In genomic region chr5:81852277-81853004, GRCh38 we compare ENCODE assay signal across 8 cellular contexts.
A peak's percentile ranks its signal among the peaks of the same experiment; 100 is the strongest.
DNase-seq lines count a peak whose midpoint lies in the region; ATAC-seq and TF ChIP-seq lines count a peak whose summit lies in the region.

No MANE protein-coding gene starts in this region.

- H3K79me2 ChIP-seq in MM.1S (ENCODE audit: low read length): peaks cover 5% of the 10 kb centered on the region; the same call in 1 of the 2 replicates

- H3K27ac ChIP-seq in MM.1S (ENCODE audit: low read length) (peak overlapping the region; percentile 98), WERI-Rb-1 (peak overlapping the region; percentile 73)

- H3K27me3 Mint-ChIP-seq in nephron (ENCODE audit: low read depth): no peaks in the 10 kb centered on the region

- no peak for ATAC-seq in GM21381 (IDR thresholded peaks at IDR 0.05; ENCODE audit: unreplicated experiment)
- no peak for ATAC-seq in HG03460 (IDR thresholded peaks at IDR 0.05; ENCODE audit: unreplicated experiment)
- ATAC-seq in GM21515 (IDR thresholded peaks at IDR 0.05; ENCODE audit: unreplicated experiment): no peak

- H3K4me3 ChIP-seq in MM.1S (ENCODE audit: low read length): peak overlapping the region; percentile 68
- peak overlapping the region; percentile 41 for H3K4me3 ChIP-seq in WERI-Rb-1 (ENCODE audit: low read depth, low read length)

- peak overlapping the region; percentile 88 to 95 (median 89) for H3K4me3 Mint-ChIP-seq in nephron

- peak overlapping the region; percentile 25 for H2AFZ ChIP-seq in MM.1S (ENCODE audit: low read length)

- peak overlapping the region; percentile 91 for H3K9ac ChIP-seq in MM.1S (ENCODE audit: low read length)

- no peak for TF ChIP-seq CTCF in MM.1S (IDR thresholded peaks at IDR 0.05; ENCODE audit: low read length)
- no peak for TF ChIP-seq CTCF in WERI-Rb-1 (IDR thresholded peaks at IDR 0.05; ENCODE audit: low read depth, low read length)
- TF ChIP-seq CTCF in nephron (IDR thresholded peaks at IDR 0.05; ENCODE audit: unreplicated experiment in 3 of 3): no peak

- no peaks in the 10 kb centered on the region for H4K20me1 ChIP-seq in MM.1S (ENCODE audit: insufficient read depth, low read length)

- no peaks in the 10 kb centered on the region for H3K27me3 ChIP-seq in MM.1S (replicated peaks; ENCODE audit: insufficient read depth, low read length)
- no peaks in the 10 kb centered on the region for H3K27me3 ChIP-seq in WERI-Rb-1 (ENCODE audit: insufficient read depth, low read depth, severe bottlenecking)

- no peaks in the 10 kb centered on the region for H3K36me3 Mint-ChIP-seq in nephron (ENCODE audit: low read depth)

- H3K4me1 Mint-ChIP-seq in nephron: peaks cover 90% of the 10 kb centered on the region

- no peaks in the 10 kb centered on the region for H3K9me2 ChIP-seq in MM.1S (replicated peaks; ENCODE audit: insufficient read depth, low read length)

- no peaks in the 10 kb centered on the region for H3K9me3 Mint-ChIP-seq in nephron

- H3K36me3 ChIP-seq in MM.1S (replicated peaks; ENCODE audit: insufficient read depth, low read length) (no peaks in the 10 kb centered on the region), WERI-Rb-1 (no peaks in the 10 kb centered on the region)

- H3K4me2 ChIP-seq in MM.1S (ENCODE audit: low read depth, low read length): peak overlapping the region; percentile 93

- peaks cover 54% of the 10 kb centered on the region for H3K4me1 ChIP-seq in MM.1S (ENCODE audit: low read length)

- no peaks in the 10 kb centered on the region for H3K9me3 ChIP-seq in MM.1S (replicated peaks; ENCODE audit: insufficient read depth, low read length)
- no peaks in the 10 kb centered on the region for H3K9me3 ChIP-seq in WERI-Rb-1 (ENCODE audit: severe bottlenecking)

- H3F3A ChIP-seq in MM.1S (ENCODE audit: insufficient read depth, low read length): peaks cover 43% of the 10 kb centered on the region

- DNase-seq in ELF-1 (ENCODE audit: low read depth, low spot score) (peak; percentile 78), MM.1S (peak; percentile 86), WERI-Rb-1 (peak; percentile 49), fibroblast of gingiva (ENCODE audit: low read depth) (peak; percentile 63)

- peak overlapping the region; percentile 100 for H3K27ac Mint-ChIP-seq in nephron
